16 cellular contexts compared by ENCODE assay signal in genomic region chr9:127536499-127536898, GRCh38.
DNase-seq lines count a peak whose midpoint lies in the region; ATAC-seq, FAIRE-seq and TF ChIP-seq lines count a peak whose summit lies in the region.
"Had no signal": no experiment of that assay in that cellular context is flagged by ENCODE, and none has a peak within 500 bp of the region (broad histone marks: within the 10 kb centered on the region; RNA-seq: fewer than 3 reads in every experiment).

No MANE protein-coding gene starts in this region.

- ATAC-seq in K562: no peak
- ATAC-seq in HG02763 (IDR thresholded peaks at IDR 0.05; ENCODE audit: unreplicated experiment): no peak
- ATAC-seq in GM21786 (IDR thresholded peaks at IDR 0.05; ENCODE audit: unreplicated experiment): no peak

- TF ChIP-seq RAD21 in K562 (CRISPR knock-in tag; conservative IDR thresholded peaks at IDR 0.05 in 1 of 2, IDR thresholded peaks at IDR 0.05 in 1 of 2): no peak

- no peak for FAIRE-seq in K562 (lab: Jason Lieb, UNC)
- FAIRE-seq in keratinocyte (lab: Jason Lieb, UNC): no peak
- FAIRE-seq: bronchial epithelial cell, GM12892 had no signal

- no peaks in the 10 kb centered on the region for H3K79me1 ChIP-seq in H9 (ENCODE audit: insufficient read depth, low read depth, low read length, poor library complexity, severe bottlenecking)

- H3K4me1 Mint-ChIP-seq in H9: peaks cover 23 to 32% of the 10 kb centered on the region in 2 experiments

- H3K9ac ChIP-seq in H9 (ENCODE audit: extremely low read depth, insufficient read length, low read length) (no peak overlapping the region), K562 (ENCODE audit: insufficient read depth in 1 of 2, low read depth in 2 of 2, low read length in 2 of 2) (peak overlapping the region in 1 of 2 experiments; percentile 48; a peak in 2 of 4 replicates), keratinocyte (ENCODE audit: control insufficient read depth, extremely low read depth, insufficient read depth, low read length) (peak overlapping the region; percentile 83)

- no peaks in the 10 kb centered on the region for H3K27me3 ChIP-seq in H9 (ENCODE audit: insufficient read depth, low read length)
- no peaks in the 10 kb centered on the region for H3K27me3 ChIP-seq in K562 (ENCODE audit: control insufficient read depth in 2 of 2, insufficient read depth in 2 of 2, low read length in 2 of 2)
- no peaks in the 10 kb centered on the region for H3K27me3 ChIP-seq in keratinocyte (ENCODE audit: control insufficient read depth, extremely low read depth, insufficient read depth, low read length)
- H3K27me3 ChIP-seq in stomach: no peaks in the 10 kb centered on the region

- CTCF ChIA-PET in K562 (lab: Yijun Ruan, JAX; ENCODE audit: low intra/inter-chr PET ratio) (no interaction called here), OCI-LY7 (lab: Charles Lee; ENCODE audit: unreplicated experiment) (no interaction called here)

- no peak overlapping the region; a peak in 1 of 5 replicates for H3K4me3 Mint-ChIP-seq in H9
- H3K4me3 Mint-ChIP-seq: CD8-positive, alpha-beta memory T cell had no signal

- DNase-seq in H9 (no peak), K562 (ENCODE audit: extremely low read depth in 1 of 4, low spot score in 3 of 4) (no peak), keratinocyte (ENCODE audit: low read depth, low spot score) (no peak), stomach (no peak), ACHN (no peak), OCI-LY7 (ENCODE audit: low spot score) (no peak)
- DNase-seq: CD8-positive, alpha-beta memory T cell; Kasumi-1; NCI-H1436 treated with DMSO at 0.1 percent for 48 hours; stimulated activated CD4-positive, alpha-beta T cell treated with anti-CD3 and anti-CD28 coated beads, Interleukin-12 subunit alpha, Interleukin-12 subunit beta, amount 100 ng/mL, for 4 hours had no signal

- no peak overlapping the region for H3K4me2 ChIP-seq in H9 (ENCODE audit: insufficient read depth, insufficient read length, low read length)
- H3K4me2 ChIP-seq in K562 (ENCODE audit: insufficient read depth, low read length): no peak overlapping the region
- peak overlapping the region; percentile 59 for H3K4me2 ChIP-seq in keratinocyte (ENCODE audit: control insufficient read depth, extremely low read depth, insufficient read depth, low read depth, low read length)
- H3K4me2 ChIP-seq in OCI-LY7 (ENCODE audit: low read length): no peak overlapping the region

- no peaks in the 10 kb centered on the region for H3K23me2 ChIP-seq in H9 (ENCODE audit: insufficient read length, low read depth, low read length, poor library complexity, severe bottlenecking)

- H3K14ac ChIP-seq in H9 (ENCODE audit: insufficient read depth, low read length): no peak overlapping the region

- peak overlapping the region in 2 of 3 experiments; percentile 52 to 77; a peak in 4 of 7 replicates for H3K27ac Mint-ChIP-seq in H9

- no peak overlapping the region for H2BK12ac ChIP-seq in H9 (ENCODE audit: insufficient read length, low read depth, low read length)

- in situ Hi-C loops in K562 (cut with MboI) (no loop called here), ACHN (cut with HindIII; ENCODE audit: low pct_ligation_motif_present, low pct_unique_long_range_greater_than_20kb, low sequenced_read_pairs) (no loop called here)

- H2BK5ac ChIP-seq in H9 (ENCODE audit: insufficient read length, low read length): no peak overlapping the region

- H3K23ac ChIP-seq in H9 (ENCODE audit: insufficient read length, low read depth, low read length): no peak overlapping the region

- H4K8ac ChIP-seq in H9 (replicated peaks; ENCODE audit: insufficient read length, low read depth, low read length): no peak overlapping the region

- intact Hi-C loops in K562 (cut with micrococcal nuclease) (loop anchor here (5.0 kb wide), 1 partner anchor 41 kb away; no protein-coding TSS in a partner anchor), stomach (cut with DNase I; ENCODE audit: low total_unique reads) (no loop called here), OCI-LY7 (cut with micrococcal nuclease; ENCODE audit: unreplicated experiment) (no loop called here)

- H3K36me3 Mint-ChIP-seq in H9 (ENCODE audit: insufficient read depth in 1 of 3, low read depth in 3 of 3): peaks cover 0 to 3% (median 0%) of the 10 kb centered on the region in 3 experiments; a peak in 2 of 7 replicates
- H3K36me3 Mint-ChIP-seq: CD8-positive, alpha-beta memory T cell had no signal

- H3K18ac ChIP-seq in H9 (ENCODE audit: insufficient read length, low read depth, low read length): no peak overlapping the region

- no CpG with 5 or more reads among the region's 8 CpGs for WGBS in H9 (ENCODE audit: extremely low coverage, insufficient read length, low lambda C conversion rate)
- WGBS in K562 (ENCODE audit: insufficient coverage, low coverage, missing lambda C conversion rate): 93% methylated on average over 7 of the region's 8 CpGs
- WGBS in stomach, 5 donors: 65 to 90% (median 83%) methylated on average over 8 of the region's 8 CpGs

- H3K9me3 ChIP-seq in H9 (ENCODE audit: control insufficient read depth, low read depth, low read length) (no peaks in the 10 kb centered on the region), K562 (replicated peaks; ENCODE audit: control insufficient read depth, insufficient read depth, low read depth, low read length) (no peaks in the 10 kb centered on the region), keratinocyte (ENCODE audit: control insufficient read depth, low read depth, low read length) (no peaks in the 10 kb centered on the region), stomach (no peaks in the 10 kb centered on the region), OCI-LY7 (ENCODE audit: low read length) (no peaks in the 10 kb centered on the region)

- POLR2A ChIA-PET in K562 (lab: Yijun Ruan, JAX): interaction anchor here (1.2 to 1.5 kb wide), 2 partner anchors 8 to 11 kb away, joined by 4 to 5 read pairs; no protein-coding TSS in a partner anchor
- POLR2A ChIA-PET in OCI-LY7 (lab: Charles Lee): interaction anchor here (0.6 kb wide), 1 partner anchor 1777 kb away, joined by 3 read pairs; no protein-coding TSS in a partner anchor

- H4K20me1 ChIP-seq in H9 (ENCODE audit: control insufficient read depth, insufficient read depth, insufficient read length): no peaks in the 10 kb centered on the region
- H4K20me1 ChIP-seq in K562 (replicated peaks; ENCODE audit: control insufficient read depth, insufficient read depth, low read length): no peaks in the 10 kb centered on the region; the same call in 1 of the 2 replicates
- peaks cover 45% of the 10 kb centered on the region for H4K20me1 ChIP-seq in keratinocyte (ENCODE audit: control insufficient read depth, extremely low read depth, insufficient read depth, low read length)
- no peaks in the 10 kb centered on the region for H4K20me1 ChIP-seq in OCI-LY7 (ENCODE audit: insufficient read depth, low read length)

- no peaks in the 10 kb centered on the region for H3K9me3 Mint-ChIP-seq in H9
- H3K9me3 Mint-ChIP-seq: CD8-positive, alpha-beta memory T cell had no signal

- H3K79me2 ChIP-seq in H9 (ENCODE audit: insufficient read depth, low read length) (no peaks in the 10 kb centered on the region), K562 (ENCODE audit: control insufficient read depth, insufficient read depth, low read length) (peaks cover 33% of the 10 kb centered on the region), keratinocyte (ENCODE audit: control insufficient read depth, insufficient read depth, low read length) (peaks cover 91% of the 10 kb centered on the region), OCI-LY7 (ENCODE audit: insufficient read depth, low read depth, low read length) (no peaks in the 10 kb centered on the region)

- peaks cover 19% of the 10 kb centered on the region; the same call in 2 of the 3 replicates for H3K36me3 ChIP-seq in K562 (ENCODE audit: control insufficient read depth, insufficient read depth, low read length)
- H3K36me3 ChIP-seq in keratinocyte (ENCODE audit: control insufficient read depth in 2 of 2, extremely low read depth in 1 of 2, insufficient read depth in 2 of 2, low read length in 2 of 2): peaks cover 19 to 31% of the 10 kb centered on the region in 2 experiments
- H3K36me3 ChIP-seq in stomach: peaks cover 0 to 23% (median 13%) of the 10 kb centered on the region in 4 donors
- H3K36me3 ChIP-seq in OCI-LY7 (ENCODE audit: insufficient read depth, low read length): no peaks in the 10 kb centered on the region

- no peak overlapping the region for H4K5ac ChIP-seq in H9 (ENCODE audit: insufficient read length, low read depth, low read length)

- no peak overlapping the region for H2BK20ac ChIP-seq in H9 (ENCODE audit: low read depth, low read length, poor library complexity, severe bottlenecking)

- no peaks in the 10 kb centered on the region for H3K27me3 Mint-ChIP-seq in H9 (ENCODE audit: low read depth)
- H3K27me3 Mint-ChIP-seq: CD8-positive, alpha-beta memory T cell had no signal

- BruUV-seq in K562 (replicated peaks; lab: Mats Ljungman, UMichigan) (no TSS peak), OCI-LY7 (replicated peaks; lab: Mats Ljungman, UMichigan) (no TSS peak)

- no peak overlapping the region for H2BK15ac ChIP-seq in H9 (ENCODE audit: low read depth, low read length)

- dilution Hi-C loops in keratinocyte (cut with MboI; ENCODE audit: extremely low pct_ligation_motif_present, low sequenced_read_pairs): no loop called here

- H4K91ac ChIP-seq in H9 (ENCODE audit: insufficient read length, low read depth, low read length): no peak overlapping the region

- H3K9me1 ChIP-seq in K562 (ENCODE audit: control insufficient read depth, insufficient read depth, low read length): no peaks in the 10 kb centered on the region
- H3K9me1 ChIP-seq in keratinocyte (ENCODE audit: control insufficient read depth, extremely low read depth, insufficient read depth, low read length): peaks cover 19% of the 10 kb centered on the region

- H2AK5ac ChIP-seq in H9 (ENCODE audit: insufficient read length, low read length): no peak overlapping the region

- H3K56ac ChIP-seq in H9 (ENCODE audit: insufficient read length, low read depth, low read length): no peak overlapping the region

- H3T11ph ChIP-seq in H9 (ENCODE audit: low read length): no peak overlapping the region

- TF ChIP-seq POLR2A in K562 (conservative IDR thresholded peaks at IDR 0.05) (no peak), stomach (IDR thresholded peaks at IDR 0.05) (no peak)

- H3K27ac ChIP-seq in H9 (ENCODE audit: insufficient read length, low read depth, low read length) (no peak overlapping the region), K562 (ENCODE audit: extremely low read depth, low read depth, low read length) (no peak overlapping the region), keratinocyte (ENCODE audit: control insufficient read depth, insufficient read depth, low read length) (peak overlapping the region; percentile 96), stomach (peak overlapping the region; percentile 37 to 88 (median 85)), OCI-LY7 (ENCODE audit: low read depth, low read length, poor library complexity, severe bottlenecking) (no peak overlapping the region)
- H3K27ac ChIP-seq: HL-60 had no signal

- no peak overlapping the region; the same call in 1 of the 2 replicates for H3K4ac ChIP-seq in H9 (ENCODE audit: low read depth, low read length)

- no peaks in the 10 kb centered on the region for H3K9me2 ChIP-seq in OCI-LY7 (ENCODE audit: insufficient read depth, low read length)

- TF ChIP-seq EP300 in K562 (IDR thresholded peaks at IDR 0.05; ENCODE audit: low read length) (no peak), stomach (IDR thresholded peaks at IDR 0.05) (no peak)

- no peak overlapping the region for H3K4me3 ChIP-seq in K562
- H3K4me3 ChIP-seq in keratinocyte (ENCODE audit: control insufficient read depth in 2 of 3, extremely low read depth in 1 of 3, insufficient read depth in 2 of 3, low read depth in 1 of 3, low read length in 3 of 3): peak overlapping the region in 1 of 3 experiments; percentile 12
- H3K4me3 ChIP-seq in stomach: no peak overlapping the region
- H3K4me3 ChIP-seq in OCI-LY7 (ENCODE audit: low read depth, low read length, poor library complexity, severe bottlenecking): no peak overlapping the region
- H3K4me3 ChIP-seq: lung had no signal

- no peak for TF ChIP-seq CTCF in H9 (conservative IDR thresholded peaks at IDR 0.05)
- no peak for TF ChIP-seq CTCF in K562 (IDR thresholded peaks at IDR 0.05 in 2 of 3, conservative IDR thresholded peaks at IDR 0.05 in 1 of 3; ENCODE audit: insufficient read depth in 2 of 3, low read depth in 1 of 3, low read length in 3 of 3)
- TF ChIP-seq CTCF in keratinocyte (optimal IDR thresholded peaks at IDR 0.05 in 1 of 3, IDR thresholded peaks at IDR 0.05 in 1 of 3, conservative IDR thresholded peaks at IDR 0.05 in 1 of 3; ENCODE audit: extremely low read depth in 1 of 3, insufficient read depth in 2 of 3, low read length in 3 of 3): no peak
- TF ChIP-seq CTCF in stomach (IDR thresholded peaks at IDR 0.05): no peak
- TF ChIP-seq CTCF in OCI-LY7 (conservative IDR thresholded peaks at IDR 0.05; ENCODE audit: low read length): no peak

- H2BK120ac ChIP-seq in H9 (ENCODE audit: low read depth, low read length, poor library complexity, severe bottlenecking): no peak overlapping the region

- H2AFZ ChIP-seq in H9 (ENCODE audit: low read length) (no peak overlapping the region), K562 (ENCODE audit: low read depth, low read length) (no peak overlapping the region), keratinocyte (ENCODE audit: control insufficient read depth, low read length) (no peak overlapping the region), OCI-LY7 (ENCODE audit: low read length) (no peak overlapping the region)

- H3K4me1 ChIP-seq in H9 (ENCODE audit: insufficient read depth, low read length) (peaks cover 2% of the 10 kb centered on the region; the same call in 1 of the 2 replicates), K562 (replicated peaks in 1 of 2; ENCODE audit: control insufficient read depth in 2 of 2, insufficient read depth in 2 of 2, low read length in 2 of 2) (peaks cover 29 to 50% of the 10 kb centered on the region in 2 experiments), keratinocyte (ENCODE audit: control insufficient read depth, extremely low read depth, insufficient read depth, low read length) (peaks cover 73% of the 10 kb centered on the region), stomach (peaks cover 58 to 91% (median 74%) of the 10 kb centered on the region in 4 donors), OCI-LY7 (ENCODE audit: insufficient read depth, low read length, poor library complexity, severe bottlenecking) (no peaks in the 10 kb centered on the region)

Comparison
In these comparisons a context has a peak if more than half of its experiments do, and no peak if none do; other contexts are left out.
1. H3K27ac ChIP-seq: peak in keratinocyte (single experiment) and stomach (5 of 5); none in H9 (single experiment), K562 (single experiment) and OCI-LY7 (single experiment).